13 cellular contexts compared by ENCODE assay signal in genomic region chr5:150509992-150510391, GRCh38. TPM values are rescaled to one million over a fixed set of nuclear protein-coding genes. Genes with fewer than 3 reads are reported as not detected.
DNase-seq lines count a peak whose midpoint lies in the region; ATAC-seq and TF ChIP-seq lines count a peak whose summit lies in the region.
"Had no signal": no experiment of that assay in that cellular context is flagged by ENCODE, and none has a peak within 500 bp of the region (broad histone marks: within the 10 kb centered on the region; RNA-seq: fewer than 3 reads in every experiment).

No MANE protein-coding gene starts in this region.

- H4K20me1 ChIP-seq in mammary epithelial cell (ENCODE audit: insufficient read depth, low read length): no peaks in the 10 kb centered on the region

- intact Hi-C loops in breast epithelium (cut with DNase I; ENCODE audit: low total_unique reads) (no loop called here), mammary epithelial cell (cut with micrococcal nuclease) (no loop called here)
- intact Hi-C loops in activated CD4-positive, alpha-beta memory T cell treated with anti-CD3 and anti-CD28 coated beads for 36 hours (cut with micrococcal nuclease): no loop called here

- CTCF ChIA-PET in mammary epithelial cell (lab: Charles Lee; ENCODE audit: low non-redundant PET): interaction anchor here (0.6 kb wide), 2 partner anchors 210 to 974 kb away, joined by 3 to 5 read pairs; no protein-coding TSS in a partner anchor
- CTCF ChIA-PET in activated CD4-positive, alpha-beta memory T cell treated with anti-CD3 and anti-CD28 coated beads for 36 hours (lab: Charles Lee): no interaction called here

- WGBS in mammary epithelial cell (ENCODE audit: low coverage, missing lambda C conversion rate): 84% methylated on average over 5 of the region's 7 CpGs
- WGBS in gastroesophageal sphincter (ENCODE audit: low coverage in 1 of 2), 2 donors: 51% methylated on average over 3 of the region's 7 CpGs; no CpG with 5 or more reads in 1 of the 2 donors

- H3K4me3 ChIP-seq in breast epithelium (peak overlapping the region in 1 of 3 donors; percentile 10), mammary epithelial cell (replicated peaks in 1 of 3; ENCODE audit: insufficient read depth in 1 of 3, low read depth in 2 of 3, low read length in 3 of 3) (no peak overlapping the region), gastroesophageal sphincter (no peak overlapping the region), neutrophil (ENCODE audit: low read depth in 1 of 2, low read length in 1 of 2) (no peak overlapping the region)
- H3K4me3 ChIP-seq: ovary had no signal

- no peak for ATAC-seq in gastroesophageal sphincter
- ATAC-seq in stimulated activated effector memory CD8-positive, alpha-beta T cell treated with anti-CD3 and anti-CD28 coated beads, Interleukin-12 subunit alpha, Interleukin-12 subunit beta, amount 100 ng/mL, for 72 hours: no peak
- ATAC-seq: activated CD8-positive, alpha-beta memory T cell treated with anti-CD3 and anti-CD28 coated beads, Interleukin-2, amount 10 ng/mL, durations not matched to agents 7 days and 5 days; activated naive CD4-positive, alpha-beta T cell treated with anti-CD3 and anti-CD28 coated beads, Interleukin-2, amount 50 U/mL, for 72 hours had no signal

- dilution Hi-C loops in mammary epithelial cell (cut with HindIII; ENCODE audit: low sequenced_read_pairs): loop anchor here (5.0 kb wide), 1 partner anchor 37 kb away; no protein-coding TSS in a partner anchor

- no peaks in the 10 kb centered on the region for H3K27me3 Mint-ChIP-seq in type B pancreatic cell
- no peaks in the 10 kb centered on the region for H3K27me3 Mint-ChIP-seq in activated CD4-positive, alpha-beta memory T cell treated with anti-CD3 and anti-CD28 coated beads for 36 hours
- H3K27me3 Mint-ChIP-seq: activated CD8-positive, alpha-beta memory T cell treated with anti-CD3 and anti-CD28 coated beads, Interleukin-2, amount 10 ng/mL, durations not matched to agents 7 days and 5 days had no signal

- TF ChIP-seq CTCF in breast epithelium (IDR thresholded peaks at IDR 0.05) (no peak), mammary epithelial cell (conservative IDR thresholded peaks at IDR 0.05 in 1 of 2, IDR thresholded peaks at IDR 0.05 in 1 of 2; ENCODE audit: extremely low read depth in 1 of 2, insufficient read depth in 1 of 2, low read depth in 1 of 2, low read length in 2 of 2) (no peak), gastroesophageal sphincter (IDR thresholded peaks at IDR 0.05) (no peak), neutrophil (IDR thresholded peaks at IDR 0.05) (no peak), type B pancreatic cell (conservative IDR thresholded peaks at IDR 0.05) (no peak)

- no peaks in the 10 kb centered on the region for H3K9me3 Mint-ChIP-seq in type B pancreatic cell
- no peaks in the 10 kb centered on the region for H3K9me3 Mint-ChIP-seq in stimulated activated effector memory CD8-positive, alpha-beta T cell treated with anti-CD3 and anti-CD28 coated beads, Interleukin-12 subunit alpha, Interleukin-12 subunit beta, amount 100 ng/mL, for 72 hours
- H3K9me3 Mint-ChIP-seq in activated CD4-positive, alpha-beta memory T cell treated with anti-CD3 and anti-CD28 coated beads for 36 hours: no peaks in the 10 kb centered on the region
- H3K9me3 Mint-ChIP-seq: activated naive CD4-positive, alpha-beta T cell treated with anti-CD3 and anti-CD28 coated beads, Interleukin-2, amount 50 U/mL, for 72 hours had no signal

- peaks cover 53% of the 10 kb centered on the region for H3K4me1 Mint-ChIP-seq in type B pancreatic cell (ENCODE audit: unreplicated experiment)
- no peaks in the 10 kb centered on the region for H3K4me1 Mint-ChIP-seq in stimulated activated effector memory CD8-positive, alpha-beta T cell treated with anti-CD3 and anti-CD28 coated beads, Interleukin-12 subunit alpha, Interleukin-12 subunit beta, amount 100 ng/mL, for 72 hours
- H3K4me1 Mint-ChIP-seq in activated CD4-positive, alpha-beta memory T cell treated with anti-CD3 and anti-CD28 coated beads for 36 hours (ENCODE audit: low read depth): no peaks in the 10 kb centered on the region

- H3K4me2 ChIP-seq in mammary epithelial cell (ENCODE audit: insufficient read depth, low read depth, low read length): no peak overlapping the region

- POLR2A ChIA-PET in activated CD4-positive, alpha-beta memory T cell treated with anti-CD3 and anti-CD28 coated beads for 36 hours (lab: Charles Lee): no interaction called here

- H2AFZ ChIP-seq in mammary epithelial cell (ENCODE audit: low read depth, low read length): no peak overlapping the region

- TF ChIP-seq EP300 in gastroesophageal sphincter (IDR thresholded peaks at IDR 0.05): no peak

- peaks cover 26 to 59% of the 10 kb centered on the region in 2 donors for H3K4me1 ChIP-seq in breast epithelium
- H3K4me1 ChIP-seq in mammary epithelial cell (ENCODE audit: insufficient read depth, low read length): peaks cover 60% of the 10 kb centered on the region
- H3K4me1 ChIP-seq in gastroesophageal sphincter: peaks cover 7 to 100% (median 64%) of the 10 kb centered on the region in 3 donors
- H3K4me1 ChIP-seq in neutrophil (ENCODE audit: control insufficient read depth in 1 of 2, insufficient read depth in 1 of 2, low read depth in 1 of 2, low read length in 1 of 2): peaks cover 43 to 54% of the 10 kb centered on the region in 2 experiments

- DNase-seq in breast epithelium (ENCODE audit: low spot score in 2 of 2) (no peak), mammary epithelial cell (no peak), type B pancreatic cell (ENCODE audit: extremely low spot score, unreplicated experiment) (no peak), DMS153 treated with DMSO at 0.1 percent for 48 hours (lab: John Stamatoyannopoulos, UW; ENCODE audit: unreplicated experiment) (no peak)
- DNase-seq in stimulated activated effector memory CD8-positive, alpha-beta T cell treated with anti-CD3 and anti-CD28 coated beads, Interleukin-12 subunit alpha, Interleukin-12 subunit beta, amount 100 ng/mL, for 72 hours (ENCODE audit: low spot score in 2 of 2): no peak
- no peak for DNase-seq in activated CD4-positive, alpha-beta memory T cell treated with anti-CD3 and anti-CD28 coated beads for 36 hours
- DNase-seq: activated CD8-positive, alpha-beta memory T cell treated with anti-CD3 and anti-CD28 coated beads, Interleukin-2, amount 10 ng/mL, durations not matched to agents 7 days and 5 days; NCI-H1417 treated with DMSO at 0.1 percent for 48 hours; NCI-H526 treated with DMSO at 0.1 percent for 48 hours; ovary had no signal

- H3K27me3 ChIP-seq in breast epithelium (no peaks in the 10 kb centered on the region), mammary epithelial cell (ENCODE audit: insufficient read depth, low read length) (no peaks in the 10 kb centered on the region), gastroesophageal sphincter (no peaks in the 10 kb centered on the region), neutrophil (no peaks in the 10 kb centered on the region)
- H3K27me3 ChIP-seq: ovary had no signal

- peaks cover 98% of the 10 kb centered on the region for H3K79me2 ChIP-seq in mammary epithelial cell (ENCODE audit: insufficient read depth, low read length)

- TF ChIP-seq POLR2A in breast epithelium (IDR thresholded peaks at IDR 0.05) (no peak), gastroesophageal sphincter (IDR thresholded peaks at IDR 0.05) (no peak)

- H3K27ac ChIP-seq in breast epithelium: peak overlapping the region; percentile 96 to 99
- H3K27ac ChIP-seq in mammary epithelial cell (ENCODE audit: insufficient read depth, low read depth, low read length): no peak overlapping the region
- H3K27ac ChIP-seq in gastroesophageal sphincter: peak overlapping the region in 3 of 4 donors; percentile 46 to 73 (median 50)
- peak overlapping the region; percentile 48 for H3K27ac ChIP-seq in neutrophil

- no peak overlapping the region for H3K9ac ChIP-seq in mammary epithelial cell (ENCODE audit: insufficient read depth, low read length)

- BruUV-seq in mammary epithelial cell (replicated peaks; lab: Mats Ljungman, UMichigan): no TSS peak

- H3K27ac Mint-ChIP-seq in type B pancreatic cell: peak overlapping the region; percentile 94
- no peak overlapping the region for H3K27ac Mint-ChIP-seq in stimulated activated effector memory CD8-positive, alpha-beta T cell treated with anti-CD3 and anti-CD28 coated beads, Interleukin-12 subunit alpha, Interleukin-12 subunit beta, amount 100 ng/mL, for 72 hours
- no peak overlapping the region for H3K27ac Mint-ChIP-seq in activated CD4-positive, alpha-beta memory T cell treated with anti-CD3 and anti-CD28 coated beads for 36 hours
- H3K27ac Mint-ChIP-seq: activated CD8-positive, alpha-beta memory T cell treated with anti-CD3 and anti-CD28 coated beads, Interleukin-2, amount 10 ng/mL, durations not matched to agents 7 days and 5 days; activated naive CD4-positive, alpha-beta T cell treated with anti-CD3 and anti-CD28 coated beads, Interleukin-2, amount 50 U/mL, for 72 hours had no signal

- H3K36me3 ChIP-seq in breast epithelium (no peaks in the 10 kb centered on the region), mammary epithelial cell (ENCODE audit: insufficient read depth, low read length) (no peaks in the 10 kb centered on the region), gastroesophageal sphincter (no peaks in the 10 kb centered on the region), neutrophil (peaks cover 48% of the 10 kb centered on the region)
- H3K36me3 ChIP-seq: ovary had no signal

- peak overlapping the region; percentile 40 for H3K4me3 Mint-ChIP-seq in type B pancreatic cell
- no peak overlapping the region for H3K4me3 Mint-ChIP-seq in stimulated activated effector memory CD8-positive, alpha-beta T cell treated with anti-CD3 and anti-CD28 coated beads, Interleukin-12 subunit alpha, Interleukin-12 subunit beta, amount 100 ng/mL, for 72 hours
- H3K4me3 Mint-ChIP-seq in activated CD4-positive, alpha-beta memory T cell treated with anti-CD3 and anti-CD28 coated beads for 36 hours: no peak overlapping the region
- H3K4me3 Mint-ChIP-seq: activated CD8-positive, alpha-beta memory T cell treated with anti-CD3 and anti-CD28 coated beads, Interleukin-2, amount 10 ng/mL, durations not matched to agents 7 days and 5 days had no signal

- H3K36me3 Mint-ChIP-seq in type B pancreatic cell: no peaks in the 10 kb centered on the region
- H3K36me3 Mint-ChIP-seq in stimulated activated effector memory CD8-positive, alpha-beta T cell treated with anti-CD3 and anti-CD28 coated beads, Interleukin-12 subunit alpha, Interleukin-12 subunit beta, amount 100 ng/mL, for 72 hours: no peaks in the 10 kb centered on the region
- H3K36me3 Mint-ChIP-seq in activated CD4-positive, alpha-beta memory T cell treated with anti-CD3 and anti-CD28 coated beads for 36 hours: no peaks in the 10 kb centered on the region
- H3K36me3 Mint-ChIP-seq: activated CD8-positive, alpha-beta memory T cell treated with anti-CD3 and anti-CD28 coated beads, Interleukin-2, amount 10 ng/mL, durations not matched to agents 7 days and 5 days; activated naive CD4-positive, alpha-beta T cell treated with anti-CD3 and anti-CD28 coated beads, Interleukin-2, amount 50 U/mL, for 72 hours had no signal

- H3K9me3 ChIP-seq in breast epithelium (no peaks in the 10 kb centered on the region), mammary epithelial cell (replicated peaks; ENCODE audit: insufficient read depth, low read length) (no peaks in the 10 kb centered on the region), gastroesophageal sphincter (no peaks in the 10 kb centered on the region), neutrophil (no peaks in the 10 kb centered on the region)
- H3K9me3 ChIP-seq: ovary had no signal

- in situ Hi-C loops in mammary epithelial cell (cut with MboI; ENCODE audit: low sequenced_read_pairs in 2 of 2): no loop called here

RNA-seq across cellular contexts. Expression of gene NDST1, which starts 2.1 kb away (rescaled TPM):
- 10 to 100 TPM; 46.7 to 92.3 (median 74.1) TPM for total RNA-seq in breast epithelium
- total RNA-seq in mammary epithelial cell: 100 to 1,000 TPM; 114 to 128 TPM
- polyA plus RNA-seq in mammary epithelial cell: 43.2 TPM
- 101 TPM for polyA minus RNA-seq in mammary epithelial cell
- total RNA-seq in gastroesophageal sphincter: 100 to 1,000 TPM in 1 of 4 donors, 10 to 100 TPM in 3; 58.3 to 146 (median 72.1) TPM
- total RNA-seq in type B pancreatic cell (ENCODE audit: low replicate concordance): 96.5 and 101 TPM in 2 replicates
- 1 to 10 TPM; 2.5 to 2.6 TPM for total RNA-seq in activated CD4-positive, alpha-beta memory T cell treated with anti-CD3 and anti-CD28 coated beads for 36 hours

Comparison
In these comparisons a context has a peak if more than half of its experiments do, and no peak if none do; other contexts are left out.
1. RNA of gene NDST1, which starts 2.1 kb away (total RNA-seq): 114 to 128 TPM in mammary epithelial cell, 96.5 to 101 TPM in type B pancreatic cell, 58.3 to 146 TPM in gastroesophageal sphincter and 46.7 to 92.3 TPM in breast epithelium; 2.5 to 2.6 TPM in activated CD4-positive, alpha-beta memory T cell treated with anti-CD3 and anti-CD28 coated beads for 36 hours; every median in the first group is over 10 times any median in the second.